1 cellular context compared by ENCODE assay signal in the genomic region with DNA sequence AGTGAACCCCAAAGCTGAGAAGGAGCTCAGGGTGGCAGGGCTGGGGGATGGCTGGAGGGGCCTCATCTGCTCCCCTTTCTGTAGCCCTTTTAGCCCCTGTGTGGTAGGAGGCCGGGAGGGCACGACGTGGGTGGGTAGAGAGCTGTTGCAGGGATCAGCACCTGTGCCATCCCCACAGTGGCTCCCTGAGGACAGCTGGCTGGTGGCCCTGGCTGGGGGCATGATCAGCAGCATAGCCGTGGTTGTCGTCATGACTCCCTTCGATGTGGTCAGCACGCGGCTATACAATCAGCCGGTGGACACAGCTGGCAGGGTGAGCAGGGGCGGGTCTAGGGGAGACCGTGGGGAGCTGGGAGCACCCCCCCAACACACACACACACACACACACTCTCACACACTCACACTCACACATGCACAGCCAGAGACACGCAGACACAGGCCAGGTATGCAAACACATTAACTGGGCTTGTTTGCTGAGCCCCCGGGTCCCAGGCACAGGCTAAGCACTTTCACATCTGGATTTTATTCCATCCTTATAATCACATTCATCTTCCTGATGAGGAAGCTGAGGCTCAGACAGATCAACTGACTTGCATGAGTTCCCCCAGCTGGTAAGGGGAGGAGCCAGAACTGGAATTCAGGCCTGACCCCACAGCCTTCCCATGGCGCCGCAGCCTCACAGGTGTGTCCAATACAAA.
TF ChIP-seq lines count a peak whose summit lies in the region.

No MANE protein-coding gene starts in this region.

TF ChIP-seq in IMR-90, 13 proteins besides CTCF, POLR2A, EP300 and RAD21:
- no peak for TF ChIP-seq MAFK (IDR thresholded peaks at IDR 0.05; ENCODE audit: low read depth, low read length)
- TF ChIP-seq, protein P1, sequence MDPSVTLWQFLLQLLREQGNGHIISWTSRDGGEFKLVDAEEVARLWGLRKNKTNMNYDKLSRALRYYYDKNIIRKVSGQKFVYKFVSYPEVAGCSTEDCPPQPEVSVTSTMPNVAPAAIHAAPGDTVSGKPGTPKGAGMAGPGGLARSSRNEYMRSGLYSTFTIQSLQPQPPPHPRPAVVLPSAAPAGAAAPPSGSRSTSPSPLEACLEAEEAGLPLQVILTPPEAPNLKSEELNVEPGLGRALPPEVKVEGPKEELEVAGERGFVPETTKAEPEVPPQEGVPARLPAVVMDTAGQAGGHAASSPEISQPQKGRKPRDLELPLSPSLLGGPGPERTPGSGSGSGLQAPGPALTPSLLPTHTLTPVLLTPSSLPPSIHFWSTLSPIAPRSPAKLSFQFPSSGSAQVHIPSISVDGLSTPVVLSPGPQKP (IDR thresholded peaks at IDR 0.05; ENCODE audit: borderline replicate concordance, low read depth, low read length) = no peak
- no peak for TF ChIP-seq CHD1 (IDR thresholded peaks at IDR 0.05; ENCODE audit: low read depth, low read length)
- TF ChIP-seq RCOR1 (IDR thresholded peaks at IDR 0.05; ENCODE audit: insufficient replicate concordance, low read length) = no peak
- TF ChIP-seq, protein P2, sequence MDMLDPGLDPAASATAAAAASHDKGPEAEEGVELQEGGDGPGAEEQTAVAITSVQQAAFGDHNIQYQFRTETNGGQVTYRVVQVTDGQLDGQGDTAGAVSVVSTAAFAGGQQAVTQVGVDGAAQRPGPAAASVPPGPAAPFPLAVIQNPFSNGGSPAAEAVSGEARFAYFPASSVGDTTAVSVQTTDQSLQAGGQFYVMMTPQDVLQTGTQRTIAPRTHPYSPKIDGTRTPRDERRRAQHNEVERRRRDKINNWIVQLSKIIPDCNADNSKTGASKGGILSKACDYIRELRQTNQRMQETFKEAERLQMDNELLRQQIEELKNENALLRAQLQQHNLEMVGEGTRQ (IDR thresholded peaks at IDR 0.05; ENCODE audit: low read depth, low read length) = no peak
- TF ChIP-seq RFX5 (IDR thresholded peaks at IDR 0.05; ENCODE audit: low read depth, low read length) = no peak
- TF ChIP-seq CEBPB (IDR thresholded peaks at IDR 0.05; ENCODE audit: low read depth, low read length) = no peak
- no peak for TF ChIP-seq SMC3 (IDR thresholded peaks at IDR 0.05; ENCODE audit: low read depth, low read length)
- TF ChIP-seq BHLHE40 (IDR thresholded peaks at IDR 0.05; ENCODE audit: low read depth, low read length) = no peak
- TF ChIP-seq FOS (IDR thresholded peaks at IDR 0.05; ENCODE audit: low read depth, low read length) = no peak
TF ChIP-seq in IMR-90: peak in this region for 0.
